30 cellular contexts compared by ENCODE assay signal in genomic region chr15:66216806-66217205, GRCh38. TPM values are rescaled to one million over a fixed set of nuclear protein-coding genes. Genes with fewer than 3 reads are reported as not detected.
"Had no signal": no experiment of that assay in that cellular context is flagged by ENCODE, and none has a peak within 500 bp of the region (broad histone marks: within the 10 kb centered on the region; RNA-seq: fewer than 3 reads in every experiment).

No MANE protein-coding gene starts in this region.

- H3K4me3 ChIP-seq: left lung, lung, right atrium auricular region, right lobe of liver, smooth muscle cell, suprapubic skin, thoracic aorta, tibial artery, uterus had no signal

- H3K27ac ChIP-seq: left lung, neutrophil, parathyroid adenoma, right atrium auricular region, right lobe of liver, suprapubic skin, thoracic aorta, tibial artery, uterus had no signal

- DNase-seq: hypothalamus; immature natural killer cell; kidney; left colon; left lung; mesendoderm; naive B cell; occipital lobe; right lobe of liver; stimulated activated CD4-positive, alpha-beta T cell treated with anti-CD3 and anti-CD28 coated beads, Interleukin-12 subunit alpha, Interleukin-12 subunit beta, amount 100 ng/mL, for 4 hours; stimulated activated CD4-positive, alpha-beta T cell treated with anti-CD3 and anti-CD28 coated beads, Interleukin-15, amount 100 ng/mL, for 24 hours; stimulated activated CD4-positive, alpha-beta T cell treated with anti-CD3 and anti-CD28 coated beads, Interleukin-2, amount 100 ng/mL, for 24 hours; stimulated activated CD4-positive, alpha-beta T cell treated with anti-CD3 and anti-CD28 coated beads, Interleukin-4, amount 100 ng/mL, for 1 hour; stimulated activated naive CD4-positive, alpha-beta T cell; trophoblast cell; uterus had no signal

- H3K9me3 ChIP-seq: left lung, neutrophil, right atrium auricular region, right lobe of liver, suprapubic skin, thoracic aorta, tibial artery, uterus had no signal

- H3K9ac ChIP-seq: parathyroid adenoma had no signal

- ATAC-seq: left colon; left lung; right lobe of liver; stimulated activated effector memory CD8-positive, alpha-beta T cell treated with anti-CD3 and anti-CD28 coated beads, Interleukin-12 subunit alpha, Interleukin-12 subunit beta, amount 100 ng/mL, for 72 hours had no signal

- H3K36me3 ChIP-seq: left lung, neutrophil, right atrium auricular region, right lobe of liver, suprapubic skin, thoracic aorta, tibial artery, uterus had no signal

- H3K27me3 ChIP-seq: left lung, right atrium auricular region, right lobe of liver, suprapubic skin, uterus had no signal

- H3K4me2 ChIP-seq: smooth muscle cell had no signal

- H3K4me1 ChIP-seq: left lung, parathyroid adenoma, right atrium auricular region, right lobe of liver, uterus had no signal

- H2AFZ ChIP-seq: parathyroid adenoma had no signal

RNA-seq across cellular contexts. Expression of gene MEGF11, which starts 36.7 kb away (rescaled TPM):
- total RNA-seq: left colon; mononuclear cell; natural killer cell treated with Interleukin-12 subunit alpha and Interleukin-12 subunit beta and Interleukin-15 and Interleukin-18, amount 100 ng/mL, for 72 hours; osteocyte; right atrium auricular region; right lobe of liver; smooth muscle cell; subcutaneous adipose tissue; thoracic aorta; ureter had no signal
- polyA plus RNA-seq: immature natural killer cell had no signal
